Comparison of ENCODE assay signal across 25 cellular contexts in genomic region chr11:88310246-88310645, GRCh38. TPM values are rescaled to one million over a fixed set of nuclear protein-coding genes. Genes with fewer than 3 reads are reported as not detected.
A peak's percentile ranks its signal among the peaks of the same experiment; 100 is the strongest.
DNase-seq lines count a peak whose midpoint lies in the region; ATAC-seq, FAIRE-seq and TF ChIP-seq lines count a peak whose summit lies in the region.
"Had no signal": no experiment of that assay in that cellular context is flagged by ENCODE, and none has a peak within 500 bp of the region (broad histone marks: within the 10 kb centered on the region; RNA-seq: fewer than 3 reads in every experiment).

No MANE protein-coding gene starts in this region.

- TF ChIP-seq POLR2A in esophagus squamous epithelium (IDR thresholded peaks at IDR 0.05), result no peak

- H3K9ac ChIP-seq in HUES6 (ENCODE audit: low read length), result no peak overlapping the region
- no peak overlapping the region for H3K9ac ChIP-seq in astrocyte (ENCODE audit: low read length)
- H3K9ac ChIP-seq in iPS-18a (ENCODE audit: low read length), result peak overlapping the region; percentile 20
- H3K9ac ChIP-seq: BLaER1 had no signal

- WGBS in esophagus squamous epithelium, 2 donors, result 54 to 64% methylated on average over 1 of the region's 1 CpG

- peaks cover 9% of the 10 kb centered on the region for H3K4me1 Mint-ChIP-seq in astrocyte (ENCODE audit: low read depth, unreplicated experiment)

- no peak for ATAC-seq in Right ventricle myocardium superior (ENCODE audit: poor library complexity)
- ATAC-seq: activated T-helper 17 cell treated with anti-CD3 and anti-CD28 coated beads, Interleukin-2, amount 50 U/mL, for 72 hours; right lobe of liver had no signal

- H2AFZ ChIP-seq in astrocyte (ENCODE audit: low read depth, low read length), result no peak overlapping the region
- no peak overlapping the region for H2AFZ ChIP-seq in osteoblast (ENCODE audit: low read length)

- no peak overlapping the region for H3K27ac Mint-ChIP-seq in astrocyte (ENCODE audit: unreplicated experiment)
- H3K27ac Mint-ChIP-seq: activated naive CD8-positive, alpha-beta T cell; activated T-helper 17 cell treated with anti-CD3 and anti-CD28 coated beads, Interleukin-2, amount 50 U/mL, for 72 hours; brain; T-helper 2 cell treated with Interferon-gamma antibody and Interleukin-4, amounts not matched to agents 5 μg/mL and 100 μg/mL, for 36 hours; type B pancreatic cell had no signal

- H3K36me3 ChIP-seq in HUES6 (ENCODE audit: control insufficient read depth, insufficient read depth, low read length) (peaks cover 58% of the 10 kb centered on the region), astrocyte (ENCODE audit: insufficient read depth, low read length) (no peaks in the 10 kb centered on the region), iPS-18a (ENCODE audit: control insufficient read depth, low read depth, low read length) (peaks cover 54% of the 10 kb centered on the region), esophagus squamous epithelium (peaks cover 0 to 51% (median 0%) of the 10 kb centered on the region in 3 donors), osteoblast (ENCODE audit: insufficient read depth, low read length) (no peaks in the 10 kb centered on the region)
- H3K36me3 ChIP-seq: right lobe of liver had no signal

- H3K79me2 ChIP-seq in astrocyte (ENCODE audit: insufficient read depth, low read length) (no peaks in the 10 kb centered on the region), osteoblast (ENCODE audit: insufficient read depth, low read length) (no peaks in the 10 kb centered on the region)

- H3K27me3 ChIP-seq in HUES6 (ENCODE audit: control insufficient read depth, insufficient read depth, low read length) (no peaks in the 10 kb centered on the region), astrocyte (ENCODE audit: insufficient read depth, low read length) (no peaks in the 10 kb centered on the region), iPS-18a (ENCODE audit: control insufficient read depth, insufficient read depth, low read length) (no peaks in the 10 kb centered on the region), esophagus squamous epithelium (no peaks in the 10 kb centered on the region), osteoblast (ENCODE audit: insufficient read depth, low read length) (no peaks in the 10 kb centered on the region)
- H3K27me3 ChIP-seq: BLaER1, Peyer's patch, right lobe of liver had no signal

- TF ChIP-seq CTCF in astrocyte (IDR thresholded peaks at IDR 0.05; ENCODE audit: insufficient read depth, low read depth, low read length) (no peak), esophagus squamous epithelium (IDR thresholded peaks at IDR 0.05) (no peak), osteoblast (IDR thresholded peaks at IDR 0.05; ENCODE audit: extremely low read depth, low read depth, low read length) (no peak)

- intact Hi-C loops in Right ventricle myocardium superior (cut with DNase I), result no loop called here
- intact Hi-C loops in esophagus squamous epithelium (cut with DNase I), result no loop called here

- H3K4me2 ChIP-seq in astrocyte (ENCODE audit: low read length) (no peak overlapping the region), osteoblast (ENCODE audit: insufficient read depth, low read length) (no peak overlapping the region)
- H3K4me2 ChIP-seq: BLaER1 had no signal

- peaks cover 7% of the 10 kb centered on the region for H3K36me3 Mint-ChIP-seq in astrocyte (ENCODE audit: low read depth, unreplicated experiment)

- no peaks in the 10 kb centered on the region for H3K27me3 Mint-ChIP-seq in astrocyte (ENCODE audit: low read depth, unreplicated experiment)
- H3K27me3 Mint-ChIP-seq: activated naive CD8-positive, alpha-beta T cell; activated T-helper 17 cell treated with anti-CD3 and anti-CD28 coated beads, Interleukin-2, amount 50 U/mL, for 72 hours; brain; type B pancreatic cell had no signal

- H3K4me1 ChIP-seq in HUES6 (ENCODE audit: control insufficient read depth, insufficient read depth, low read length) (peaks cover 55% of the 10 kb centered on the region), astrocyte (ENCODE audit: insufficient read depth, low read length) (peaks cover 10% of the 10 kb centered on the region), iPS-18a (ENCODE audit: control insufficient read depth, low read depth, low read length) (peaks cover 50% of the 10 kb centered on the region), esophagus squamous epithelium (peaks cover 0 to 2% (median 0%) of the 10 kb centered on the region in 3 donors), osteoblast (ENCODE audit: insufficient read depth, low read length) (no peaks in the 10 kb centered on the region)
- H3K4me1 ChIP-seq: BLaER1, Peyer's patch, right lobe of liver had no signal

- H4K20me1 ChIP-seq in astrocyte (ENCODE audit: insufficient read depth, low read length) (no peaks in the 10 kb centered on the region), osteoblast (ENCODE audit: insufficient read depth, low read length) (no peaks in the 10 kb centered on the region)

- H3K4me3 Mint-ChIP-seq in astrocyte (ENCODE audit: unreplicated experiment), result no peak overlapping the region
- H3K4me3 Mint-ChIP-seq: activated naive CD8-positive, alpha-beta T cell; activated T-helper 17 cell treated with anti-CD3 and anti-CD28 coated beads, Interleukin-2, amount 50 U/mL, for 72 hours; brain; T-helper 2 cell treated with Interferon-gamma antibody and Interleukin-4, amounts not matched to agents 5 μg/mL and 100 μg/mL, for 36 hours; type B pancreatic cell had no signal

- H3K9me3 Mint-ChIP-seq in astrocyte (ENCODE audit: unreplicated experiment), result peaks cover 4% of the 10 kb centered on the region

- H3K27ac ChIP-seq in HUES6 (ENCODE audit: low read depth, low read length) (peak overlapping the region; percentile 42; the same call in 1 of the 2 replicates), astrocyte (ENCODE audit: low read depth, low read length) (no peak overlapping the region), iPS-18a (ENCODE audit: low read length) (no peak overlapping the region), esophagus squamous epithelium (no peak overlapping the region), osteoblast (ENCODE audit: low read depth, low read length) (no peak overlapping the region)
- H3K27ac ChIP-seq: BLaER1, coronary artery, Peyer's patch, right lobe of liver, VCaP had no signal

- DNase-seq in EH (ENCODE audit: low read depth) (peak; percentile 40), astrocyte (ENCODE audit: low read depth) (peak; percentile 57), Right ventricle myocardium superior (no peak), esophagus squamous epithelium (lab: John Stamatoyannopoulos, UW) (no peak), NCI-H2081 (lab: John Stamatoyannopoulos, UW) (no peak), osteoblast (ENCODE audit: insufficient read length, low spot score, missing footprints) (no peak)
- DNase-seq: activated CD8-positive, alpha-beta memory T cell treated with anti-CD3 and anti-CD28 coated beads, Interleukin-2, amount 50 U/mL, for 4 hours; Calu3; head of caudate nucleus; KBM-7; NCI-H187 treated with DMSO at 0.1 percent for 48 hours; NCI-H446 treated with DMSO at 0.1 percent for 48 hours; NK-92 treated with Interleukin-12 subunit alpha and Interleukin-12 subunit beta, amount 100 ng/mL, for 24 hours; Peyer's patch; right lobe of liver had no signal

- FAIRE-seq in astrocyte (lab: Jason Lieb, UNC), result no peak

- no peak overlapping the region for H3K4me3 ChIP-seq in HUES6 (ENCODE audit: low read depth, low read length)
- H3K4me3 ChIP-seq in astrocyte (ENCODE audit: insufficient read depth, low read depth, low read length), result no peak overlapping the region
- no peak overlapping the region for H3K4me3 ChIP-seq in iPS-18a (ENCODE audit: low read length)
- no peak overlapping the region for H3K4me3 ChIP-seq in esophagus squamous epithelium
- H3K4me3 ChIP-seq in osteoblast (ENCODE audit: insufficient read depth, low read length), result no peak overlapping the region
- H3K4me3 ChIP-seq: BLaER1, coronary artery, Peyer's patch, right lobe of liver had no signal

- 0 out of 2 replicates have a peak, but pooled peaks cover 2% of the 10 kb centered on the region for H3K9me3 ChIP-seq in HUES6 (ENCODE audit: control insufficient read depth, insufficient read depth, low read depth, low read length)
- H3K9me3 ChIP-seq in astrocyte (ENCODE audit: insufficient read depth, low read depth, low read length), result no peaks in the 10 kb centered on the region
- no peaks in the 10 kb centered on the region for H3K9me3 ChIP-seq in iPS-18a (ENCODE audit: control insufficient read depth, low read depth, low read length)
- no peaks in the 10 kb centered on the region for H3K9me3 ChIP-seq in esophagus squamous epithelium
- no peaks in the 10 kb centered on the region for H3K9me3 ChIP-seq in osteoblast (ENCODE audit: low read depth, low read length)
- H3K9me3 ChIP-seq: Peyer's patch, right lobe of liver had no signal

RNA-seq across cellular contexts. Expression of gene CTSC, which starts 27.3 kb away (rescaled TPM):
- total RNA-seq in astrocyte (160 and 195 TPM in 2 replicates), Right ventricle myocardium superior (21.9 TPM), esophagus squamous epithelium (100 to 1,000 TPM in 2 of 4 donors, 10 to 100 TPM in 2; 38.5 to 167 (median 109) TPM), osteoblast (23.5 and 25.9 TPM in 2 replicates)

Comparison
In these comparisons a context has a peak if more than half of its experiments do, and no peak if none do; other contexts are left out.
1. DNase-seq: peak in EH (single experiment) and astrocyte (single experiment); none in Right ventricle myocardium superior (single experiment), esophagus squamous epithelium (single experiment), NCI-H2081 (0 of 2) and osteoblast (single experiment).